Comparison of ENCODE assay signal across 10 cellular contexts in the genomic region with DNA sequence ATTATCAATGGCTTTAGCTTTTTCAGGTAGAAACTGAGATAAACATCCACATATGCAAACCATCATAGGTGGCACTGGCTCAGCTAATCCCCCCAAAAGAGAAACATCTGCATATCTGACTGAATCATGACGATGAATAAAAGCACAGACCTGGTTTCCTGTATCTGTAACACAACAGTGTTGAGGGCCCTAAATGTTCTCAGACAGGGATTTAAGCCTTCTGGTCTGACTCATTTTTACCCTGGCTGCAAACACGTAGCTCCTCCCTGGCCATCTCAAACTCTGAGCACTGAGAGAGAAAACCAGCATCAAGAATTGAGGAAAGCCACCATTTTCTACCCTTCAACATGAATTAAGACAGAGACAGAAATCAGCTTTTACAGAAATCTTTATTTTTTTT. TPM values are rescaled to one million over a fixed set of nuclear protein-coding genes. Genes with fewer than 3 reads are reported as not detected.
A peak's percentile ranks its signal among the peaks of the same experiment; 100 is the strongest.
DNase-seq lines count a peak whose midpoint lies in the region; ATAC-seq and TF ChIP-seq lines count a peak whose summit lies in the region.
"Had no signal": no experiment of that assay in that cellular context is flagged by ENCODE, and none has a peak within 500 bp of the region (broad histone marks: within the 10 kb centered on the region; RNA-seq: fewer than 3 reads in every experiment).

No MANE protein-coding gene starts in this region.

- ATAC-seq in GM18861 (IDR thresholded peaks at IDR 0.05; ENCODE audit: unreplicated experiment) (peak; percentile 31), body of pancreas (no peak)
- peak; percentile 86 for ATAC-seq in central memory CD8-positive, alpha-beta T cell (replicated peaks; ENCODE audit: extremely low read depth, poor library complexity, severe bottlenecking)
- ATAC-seq: heart left ventricle, K562 had no signal

- H3K4ac ChIP-seq in trophoblast cell (ENCODE audit: low read depth, low read length), result no peak overlapping the region

- no peak overlapping the region for H2BK12ac ChIP-seq in trophoblast cell (ENCODE audit: low read length)

- no peak overlapping the region for H2BK120ac ChIP-seq in trophoblast cell (ENCODE audit: insufficient read depth, low read length, poor library complexity)

- peak overlapping the region; percentile 63 for H3K4me3 Mint-ChIP-seq in T-helper 1 cell treated with Interleukin-12 subunit alpha and Interleukin-12 subunit beta and Interleukin-4 antibody, amounts not matched to agents 30 μg/mL and 1 μg/mL, for 36 hours
- H3K4me3 Mint-ChIP-seq in central memory CD8-positive, alpha-beta T cell, result peak overlapping the region; percentile 61

- H3K4me3 ChIP-seq in skin epidermis (no peak overlapping the region), trophoblast cell (ENCODE audit: low read depth, low read length) (no peak overlapping the region), body of pancreas (no peak overlapping the region)
- H3K4me3 ChIP-seq: heart left ventricle, K562 had no signal

- no peak overlapping the region for H3K23ac ChIP-seq in trophoblast cell (ENCODE audit: low read length)

- H2BK5ac ChIP-seq in trophoblast cell (ENCODE audit: low read depth, low read length, poor library complexity), result no peak overlapping the region

- peaks cover 2 to 18% of the 10 kb centered on the region in 2 experiments for H3K36me3 ChIP-seq in trophoblast cell (ENCODE audit: control insufficient read depth in 1 of 2, insufficient read depth in 2 of 2, low read length in 2 of 2)
- peaks cover 0 to 19% of the 10 kb centered on the region in 2 donors for H3K36me3 ChIP-seq in body of pancreas (replicated peaks in 1 of 2; ENCODE audit: insufficient read depth in 1 of 2, low read depth in 2 of 2)

- peak overlapping the region in 12 of 21 experiments; percentile 12 to 88 (median 66) for H3K27ac ChIP-seq in skin epidermis
- no peak overlapping the region for H3K27ac ChIP-seq in trophoblast cell (ENCODE audit: low read depth, low read length)
- no peak overlapping the region for H3K27ac ChIP-seq in body of pancreas

- H3K18ac ChIP-seq in trophoblast cell (ENCODE audit: low read length), result no peak overlapping the region

- no peaks in the 10 kb centered on the region for H3K27me3 ChIP-seq in trophoblast cell (ENCODE audit: insufficient read depth, low read length)
- H3K27me3 ChIP-seq in body of pancreas, result no peaks in the 10 kb centered on the region
- H3K27me3 ChIP-seq: heart left ventricle had no signal

- H3K36me3 Mint-ChIP-seq in T-helper 1 cell treated with Interleukin-12 subunit alpha and Interleukin-12 subunit beta and Interleukin-4 antibody, amounts not matched to agents 30 μg/mL and 1 μg/mL, for 36 hours (ENCODE audit: low read depth), result peaks cover 52% of the 10 kb centered on the region
- peaks cover 22% of the 10 kb centered on the region for H3K36me3 Mint-ChIP-seq in central memory CD8-positive, alpha-beta T cell (ENCODE audit: insufficient read depth)

- no peaks in the 10 kb centered on the region for H3K27me3 Mint-ChIP-seq in T-helper 1 cell treated with Interleukin-12 subunit alpha and Interleukin-12 subunit beta and Interleukin-4 antibody, amounts not matched to agents 30 μg/mL and 1 μg/mL, for 36 hours (ENCODE audit: low read depth)
- no peaks in the 10 kb centered on the region for H3K27me3 Mint-ChIP-seq in central memory CD8-positive, alpha-beta T cell

- H3K27ac Mint-ChIP-seq in T-helper 1 cell treated with Interleukin-12 subunit alpha and Interleukin-12 subunit beta and Interleukin-4 antibody, amounts not matched to agents 30 μg/mL and 1 μg/mL, for 36 hours, result peak overlapping the region; percentile 93
- peak overlapping the region; percentile 94 for H3K27ac Mint-ChIP-seq in central memory CD8-positive, alpha-beta T cell (ENCODE audit: low read depth)

- H2AFZ ChIP-seq in trophoblast cell (ENCODE audit: insufficient read depth, low read length, poor library complexity), result no peak overlapping the region

- TF ChIP-seq CTCF in body of pancreas (IDR thresholded peaks at IDR 0.05), result no peak

- no peak overlapping the region for H3K9ac ChIP-seq in trophoblast cell (ENCODE audit: low read length)

- intact Hi-C loops in body of pancreas (cut with DNase I), result no loop called here

- no peak overlapping the region for H4K8ac ChIP-seq in trophoblast cell (ENCODE audit: low read depth, low read length)

- H3K4me1 Mint-ChIP-seq in T-helper 1 cell treated with Interleukin-12 subunit alpha and Interleukin-12 subunit beta and Interleukin-4 antibody, amounts not matched to agents 30 μg/mL and 1 μg/mL, for 36 hours (ENCODE audit: low read depth), result peaks cover 58% of the 10 kb centered on the region
- peaks cover 65% of the 10 kb centered on the region for H3K4me1 Mint-ChIP-seq in central memory CD8-positive, alpha-beta T cell

- no peak for DNase-seq in central memory CD8-positive, alpha-beta T cell (ENCODE audit: low spot score in 2 of 2)
- DNase-seq in COR-L47 (lab: John Stamatoyannopoulos, UW) (no peak), DMS114 treated with DMSO at 0.1 percent for 48 hours (lab: John Stamatoyannopoulos, UW; ENCODE audit: unreplicated experiment) (no peak), trophoblast cell (no peak), body of pancreas (no peak)
- DNase-seq: heart left ventricle had no signal

- no peak overlapping the region for H3K14ac ChIP-seq in trophoblast cell (ENCODE audit: low read length)

- H3K9me3 Mint-ChIP-seq in T-helper 1 cell treated with Interleukin-12 subunit alpha and Interleukin-12 subunit beta and Interleukin-4 antibody, amounts not matched to agents 30 μg/mL and 1 μg/mL, for 36 hours, result no peaks in the 10 kb centered on the region
- no peaks in the 10 kb centered on the region for H3K9me3 Mint-ChIP-seq in central memory CD8-positive, alpha-beta T cell

- H3K4me2 ChIP-seq in trophoblast cell (ENCODE audit: low read length), result no peak overlapping the region

- no peaks in the 10 kb centered on the region for H3K79me2 ChIP-seq in trophoblast cell (ENCODE audit: control insufficient read depth, insufficient read depth, low read length, poor library complexity)

- H3K9me3 ChIP-seq in trophoblast cell (ENCODE audit: insufficient read depth, low read depth, low read length) (no peaks in the 10 kb centered on the region), body of pancreas (no peaks in the 10 kb centered on the region)
- H3K9me3 ChIP-seq: heart left ventricle had no signal

- TF ChIP-seq POLR2A in body of pancreas (IDR thresholded peaks at IDR 0.05), result no peak

- H3K79me1 ChIP-seq in trophoblast cell (ENCODE audit: low read length), result no peaks in the 10 kb centered on the region

- no peak overlapping the region for H4K91ac ChIP-seq in trophoblast cell (ENCODE audit: low read depth, low read length)

- no peaks in the 10 kb centered on the region for H3K4me1 ChIP-seq in trophoblast cell (ENCODE audit: control insufficient read depth in 1 of 2, insufficient read depth in 2 of 2, low read length in 2 of 2)
- no peaks in the 10 kb centered on the region for H3K4me1 ChIP-seq in body of pancreas

- H2AK5ac ChIP-seq in trophoblast cell (ENCODE audit: low read length), result no peak overlapping the region

- no CpG with 5 or more reads among the region's 2 CpGs for WGBS in trophoblast cell (ENCODE audit: extremely low coverage, insufficient coverage, insufficient read length)
- WGBS in body of pancreas, 2 donors, result 85 to 88% methylated on average over 2 of the region's 2 CpGs

- no peak overlapping the region for H4K12ac ChIP-seq in trophoblast cell (ENCODE audit: low read depth, low read length)

RNA-seq across cellular contexts. Expression of gene GLB1, which starts 35.2 kb away (rescaled TPM):
- polyA plus RNA-seq in trophoblast cell (2013), result 78.4 and 80.5 TPM in 2 replicates
- total RNA-seq in body of pancreas, result 100 to 1,000 TPM in 1 of 2 donors, 10 to 100 TPM in 1; 20.5 to 108 TPM

RNA-seq across cellular contexts. Expression of gene TMPPE, which starts 35.2 kb away (rescaled TPM):
- 2.4 and 2.6 TPM in 2 replicates for polyA plus RNA-seq in trophoblast cell (2013)
- 1 to 10 TPM; 4.9 to 6.9 TPM for total RNA-seq in body of pancreas

RNA-seq across cellular contexts. Expression of gene CRTAP, which starts 52.0 kb away (rescaled TPM):
- polyA plus RNA-seq in trophoblast cell (2013), result 135 and 143 TPM in 2 replicates
- total RNA-seq in body of pancreas, result 100 to 1,000 TPM in 1 of 2 donors, 10 to 100 TPM in 1; 30.0 to 101 TPM

Comparison
In these comparisons a context has a peak if more than half of its experiments do, and no peak if none do; other contexts are left out.
1. H3K27ac ChIP-seq: peak in skin epidermis (12 of 21); none in trophoblast cell (single experiment) and body of pancreas (0 of 4).